10 cellular contexts compared by ENCODE assay signal in genomic region chr12:53561590-53561953, GRCh38. TPM values are rescaled to one million over a fixed set of nuclear protein-coding genes. Genes with fewer than 3 reads are reported as not detected.
A peak's percentile ranks its signal among the peaks of the same experiment; 100 is the strongest.
DNase-seq lines count a peak whose midpoint lies in the region; ATAC-seq and TF ChIP-seq lines count a peak whose summit lies in the region.
"Had no signal": no experiment of that assay in that cellular context is flagged by ENCODE, and none has a peak within 500 bp of the region (broad histone marks: within the 10 kb centered on the region; RNA-seq: fewer than 3 reads in every experiment).

No MANE protein-coding gene starts in this region.

- H2BK20ac ChIP-seq in H9 (ENCODE audit: low read depth, low read length, poor library complexity, severe bottlenecking) = no peak overlapping the region

- H3K4me2 ChIP-seq in H9 (ENCODE audit: insufficient read depth, insufficient read length, low read length) = no peak overlapping the region

- H3K56ac ChIP-seq in H9 (ENCODE audit: insufficient read length, low read depth, low read length) = no peak overlapping the region

- H2AFZ ChIP-seq in H9 (ENCODE audit: low read length) = no peak overlapping the region

- H4K20me1 ChIP-seq in H9 (ENCODE audit: control insufficient read depth, insufficient read depth, insufficient read length) = no peaks in the 10 kb centered on the region

- H2AK5ac ChIP-seq in H9 (ENCODE audit: insufficient read length, low read length) = no peak overlapping the region

- H2BK12ac ChIP-seq in H9 (ENCODE audit: insufficient read length, low read depth, low read length) = no peak overlapping the region

- H3K18ac ChIP-seq in H9 (ENCODE audit: insufficient read length, low read depth, low read length) = no peak overlapping the region

- no peaks in the 10 kb centered on the region for H3K79me2 ChIP-seq in H9 (ENCODE audit: insufficient read depth, low read length)

- ATAC-seq in natural killer cell treated with Interleukin-12 subunit alpha and Interleukin-12 subunit beta and Interleukin-15 and Interleukin-18, amount 100 ng/mL, for 72 hours = peak; percentile 60 to 90
- ATAC-seq in natural killer cell (no peak), GM19455 (IDR thresholded peaks at IDR 0.05; ENCODE audit: unreplicated experiment) (no peak)
- ATAC-seq in activated T-helper 17 cell treated with anti-CD3 and anti-CD28 coated beads, Interleukin-2, amount 50 U/mL, for 72 hours (replicated peaks) = peak; percentile 98

- WGBS in H9 (ENCODE audit: extremely low coverage, insufficient read length, low lambda C conversion rate) = no CpG with 5 or more reads among the region's 1 CpG

- intact Hi-C loops in natural killer cell (cut with micrococcal nuclease) = no loop called here

- H3K9ac ChIP-seq in H9 (ENCODE audit: extremely low read depth, insufficient read length, low read length) = no peak overlapping the region

- no peak overlapping the region for H3K23ac ChIP-seq in H9 (ENCODE audit: insufficient read length, low read depth, low read length)

- H3K4ac ChIP-seq in H9 (ENCODE audit: low read depth, low read length) = no peak overlapping the region

- no peaks in the 10 kb centered on the region for H3K79me1 ChIP-seq in H9 (ENCODE audit: insufficient read depth, low read depth, low read length, poor library complexity, severe bottlenecking)

- H3K27me3 Mint-ChIP-seq in natural killer cell treated with Interleukin-12 subunit alpha and Interleukin-12 subunit beta and Interleukin-15 and Interleukin-18, amount 100 ng/mL, for 72 hours = no peaks in the 10 kb centered on the region
- H3K27me3 Mint-ChIP-seq in natural killer cell (ENCODE audit: low read depth in 2 of 2) (no peaks in the 10 kb centered on the region), H9 (ENCODE audit: low read depth) (no peaks in the 10 kb centered on the region)
- H3K27me3 Mint-ChIP-seq in activated T-helper 17 cell treated with anti-CD3 and anti-CD28 coated beads, Interleukin-2, amount 50 U/mL, for 72 hours = no peaks in the 10 kb centered on the region

- H4K91ac ChIP-seq in H9 (ENCODE audit: insufficient read length, low read depth, low read length) = no peak overlapping the region

- no peak for TF ChIP-seq CTCF in natural killer cell (IDR thresholded peaks at IDR 0.05)
- TF ChIP-seq CTCF in H9 (conservative IDR thresholded peaks at IDR 0.05) = no peak

- H2BK5ac ChIP-seq in H9 (ENCODE audit: insufficient read length, low read length) = no peak overlapping the region

- H3K4me1 Mint-ChIP-seq in natural killer cell treated with Interleukin-12 subunit alpha and Interleukin-12 subunit beta and Interleukin-15 and Interleukin-18, amount 100 ng/mL, for 72 hours (ENCODE audit: low read depth in 2 of 2) = peaks cover 19 to 40% of the 10 kb centered on the region in 2 donors
- H3K4me1 Mint-ChIP-seq in natural killer cell (peaks cover 32 to 38% of the 10 kb centered on the region in 2 donors), H9 (peaks cover 3 to 8% of the 10 kb centered on the region in 2 experiments; a peak in 2 of 4 replicates)
- H3K4me1 Mint-ChIP-seq in activated T-helper 17 cell treated with anti-CD3 and anti-CD28 coated beads, Interleukin-2, amount 50 U/mL, for 72 hours = peaks cover 24% of the 10 kb centered on the region

- H3K27me3 ChIP-seq in H9 (ENCODE audit: insufficient read depth, low read length) = no peaks in the 10 kb centered on the region

- peak overlapping the region; percentile 36 to 49 for H3K27ac Mint-ChIP-seq in natural killer cell treated with Interleukin-12 subunit alpha and Interleukin-12 subunit beta and Interleukin-15 and Interleukin-18, amount 100 ng/mL, for 72 hours
- H3K27ac Mint-ChIP-seq in natural killer cell (peak overlapping the region in 1 of 2 donors; percentile 2), H9 (no peak overlapping the region)
- H3K27ac Mint-ChIP-seq in activated T-helper 17 cell treated with anti-CD3 and anti-CD28 coated beads, Interleukin-2, amount 50 U/mL, for 72 hours = peak overlapping the region; percentile 79

- H3K23me2 ChIP-seq in H9 (ENCODE audit: insufficient read length, low read depth, low read length, poor library complexity, severe bottlenecking) = no peaks in the 10 kb centered on the region

- H4K5ac ChIP-seq in H9 (ENCODE audit: insufficient read length, low read depth, low read length) = no peak overlapping the region

- no peak overlapping the region for H3K27ac ChIP-seq in H9 (ENCODE audit: insufficient read length, low read depth, low read length)

- H3K14ac ChIP-seq in H9 (ENCODE audit: insufficient read depth, low read length) = no peak overlapping the region

- no peaks in the 10 kb centered on the region; the same call in 1 of the 2 replicates for H3K4me1 ChIP-seq in H9 (ENCODE audit: insufficient read depth, low read length)

- no peaks in the 10 kb centered on the region for H3K9me3 ChIP-seq in H9 (ENCODE audit: control insufficient read depth, low read depth, low read length)

- no peak for DNase-seq in natural killer cell treated with Interleukin-12 subunit alpha and Interleukin-12 subunit beta and Interleukin-15 and Interleukin-18, amount 100 ng/mL, for 72 hours (ENCODE audit: low spot score)
- no peak for DNase-seq in natural killer cell
- DNase-seq in iris pigment epithelial cell (ENCODE audit: low read depth) = peak; percentile 93
- no peak for DNase-seq in NCI-H1048 (lab: John Stamatoyannopoulos, UW)
- DNase-seq in amygdala (lab: John Stamatoyannopoulos, UW) = no peak
- no peak for DNase-seq in H9
- DNase-seq: GF-D8, RPMI8226 had no signal

- no peak overlapping the region for H3T11ph ChIP-seq in H9 (ENCODE audit: low read length)

- H2BK15ac ChIP-seq in H9 (ENCODE audit: low read depth, low read length) = no peak overlapping the region

- H3K36me3 Mint-ChIP-seq in natural killer cell treated with Interleukin-12 subunit alpha and Interleukin-12 subunit beta and Interleukin-15 and Interleukin-18, amount 100 ng/mL, for 72 hours = no peaks in the 10 kb centered on the region
- H3K36me3 Mint-ChIP-seq in natural killer cell (no peaks in the 10 kb centered on the region), H9 (ENCODE audit: insufficient read depth in 1 of 3, low read depth in 3 of 3) (no peaks in the 10 kb centered on the region)
- H3K36me3 Mint-ChIP-seq in activated T-helper 17 cell treated with anti-CD3 and anti-CD28 coated beads, Interleukin-2, amount 50 U/mL, for 72 hours (ENCODE audit: low read depth) = peaks cover 8% of the 10 kb centered on the region

- H3K4me3 Mint-ChIP-seq in natural killer cell treated with Interleukin-12 subunit alpha and Interleukin-12 subunit beta and Interleukin-15 and Interleukin-18, amount 100 ng/mL, for 72 hours = peak overlapping the region; percentile 44
- H3K4me3 Mint-ChIP-seq in natural killer cell (no peak overlapping the region), H9 (no peak overlapping the region)
- peak overlapping the region; percentile 23 for H3K4me3 Mint-ChIP-seq in activated T-helper 17 cell treated with anti-CD3 and anti-CD28 coated beads, Interleukin-2, amount 50 U/mL, for 72 hours

- H4K8ac ChIP-seq in H9 (replicated peaks; ENCODE audit: insufficient read length, low read depth, low read length) = no peak overlapping the region

- no peak overlapping the region for H2BK120ac ChIP-seq in H9 (ENCODE audit: low read depth, low read length, poor library complexity, severe bottlenecking)

- no peaks in the 10 kb centered on the region for H3K9me3 Mint-ChIP-seq in natural killer cell treated with Interleukin-12 subunit alpha and Interleukin-12 subunit beta and Interleukin-15 and Interleukin-18, amount 100 ng/mL, for 72 hours
- H3K9me3 Mint-ChIP-seq in natural killer cell (no peaks in the 10 kb centered on the region), H9 (no peaks in the 10 kb centered on the region)
- no peaks in the 10 kb centered on the region for H3K9me3 Mint-ChIP-seq in activated T-helper 17 cell treated with anti-CD3 and anti-CD28 coated beads, Interleukin-2, amount 50 U/mL, for 72 hours

RNA-seq across cellular contexts. Expression of gene NPFF, which starts 54.3 kb away (rescaled TPM):
- total RNA-seq in natural killer cell treated with Interleukin-12 subunit alpha and Interleukin-12 subunit beta and Interleukin-15 and Interleukin-18, amount 100 ng/mL, for 72 hours = 1 to 10 TPM in 1 of 2 donors, not detected in 1; 1.9 TPM
- total RNA-seq in natural killer cell = not detected
- total RNA-seq in activated T-helper 17 cell treated with anti-CD3 and anti-CD28 coated beads, Interleukin-2, amount 50 U/mL, for 72 hours = not detected
- total RNA-seq in H9 (2021) = not detected in 2 replicates

Comparison
In these comparisons a context has a peak if more than half of its experiments do, and no peak if none do; other contexts are left out.
1. ATAC-seq: peak in natural killer cell treated with Interleukin-12 subunit alpha and Interleukin-12 subunit beta and Interleukin-15 and Interleukin-18, amount 100 ng/mL, for 72 hours (2 of 2) and activated T-helper 17 cell treated with anti-CD3 and anti-CD28 coated beads, Interleukin-2, amount 50 U/mL, for 72 hours (single experiment); none in natural killer cell (0 of 3) and GM19455 (single experiment).
2. H3K4me3 Mint-ChIP-seq: peak in natural killer cell treated with Interleukin-12 subunit alpha and Interleukin-12 subunit beta and Interleukin-15 and Interleukin-18, amount 100 ng/mL, for 72 hours (single experiment) and activated T-helper 17 cell treated with anti-CD3 and anti-CD28 coated beads, Interleukin-2, amount 50 U/mL, for 72 hours (single experiment); none in natural killer cell (single experiment) and H9 (0 of 2).
3. H3K27ac Mint-ChIP-seq: peak in natural killer cell treated with Interleukin-12 subunit alpha and Interleukin-12 subunit beta and Interleukin-15 and Interleukin-18, amount 100 ng/mL, for 72 hours (2 of 2) and activated T-helper 17 cell treated with anti-CD3 and anti-CD28 coated beads, Interleukin-2, amount 50 U/mL, for 72 hours (single experiment); none in H9 (0 of 3).